Comparison of ENCODE assay signal across 32 cellular contexts in genomic region chr3:28012830-28013229, GRCh38.
A peak's percentile ranks its signal among the peaks of the same experiment; 100 is the strongest.
DNase-seq lines count a peak whose midpoint lies in the region; ATAC-seq, FAIRE-seq and TF ChIP-seq lines count a peak whose summit lies in the region.
"Had no signal": no experiment of that assay in that cellular context is flagged by ENCODE, and none has a peak within 500 bp of the region (broad histone marks: within the 10 kb centered on the region; RNA-seq: fewer than 3 reads in every experiment).

No MANE protein-coding gene starts in this region.

- H3K4me3 ChIP-seq in bronchial epithelial cell (ENCODE audit: low read depth, low read length) (no peak overlapping the region), neural progenitor cell (no peak overlapping the region)
- H3K4me3 ChIP-seq: BLaER1 treated with 17β-estradiol and CSF1 and Interleukin-3, amounts not matched to agents 10 nM and 100 nM; GM23338; SJSA1 had no signal

- no peak overlapping the region for H3K4me2 ChIP-seq in neural progenitor cell
- H3K4me2 ChIP-seq: BLaER1 treated with 17β-estradiol and CSF1 and Interleukin-3, amounts not matched to agents 10 nM and 100 nM; GM23338; KMS-11 had no signal

- H3K4me1 ChIP-seq in neural progenitor cell, result no peaks in the 10 kb centered on the region
- H3K4me1 ChIP-seq: SJSA1 had no signal

- no peak for TF ChIP-seq CTCF in bronchial epithelial cell (IDR thresholded peaks at IDR 0.05; ENCODE audit: insufficient read depth, low read length, severe bottlenecking)
- TF ChIP-seq CTCF in neural progenitor cell (IDR thresholded peaks at IDR 0.05), result no peak

- H2AFZ ChIP-seq in neural progenitor cell (replicated peaks), result no peak overlapping the region
- H2AFZ ChIP-seq: GM23338 had no signal

- no peak overlapping the region for H3K4me3 Mint-ChIP-seq in neural progenitor cell
- H3K4me3 Mint-ChIP-seq: CD4-positive, alpha-beta T cell; GM23338; H9; HFFc6 had no signal

- no peaks in the 10 kb centered on the region for H4K20me1 ChIP-seq in neural progenitor cell (ENCODE audit: low read depth)
- H4K20me1 ChIP-seq: BLaER1 treated with 17β-estradiol and CSF1 and Interleukin-3, amounts not matched to agents 10 nM and 100 nM had no signal

- H3K9ac ChIP-seq in neural progenitor cell, result no peak overlapping the region
- H3K9ac ChIP-seq: BLaER1 treated with 17β-estradiol and CSF1 and Interleukin-3, amounts not matched to agents 10 nM and 100 nM; KMS-11 had no signal

- H3K4me1 Mint-ChIP-seq in neural progenitor cell, result peaks cover 5% of the 10 kb centered on the region
- H3K4me1 Mint-ChIP-seq: GM23338 had no signal

- ATAC-seq in GM21381 (IDR thresholded peaks at IDR 0.05; ENCODE audit: unreplicated experiment), result no peak
- ATAC-seq: GM23338 had no signal

- DNase-seq in AG08395 (ENCODE audit: low spot score), result peak; percentile 8
- DNase-seq in GM19239 (ENCODE audit: insufficient read length, low spot score), result no peak
- peak; percentile 8 for DNase-seq in bronchial epithelial cell (ENCODE audit: low read depth)
- peak; percentile 1 for DNase-seq in fibroblast of peridontal ligament (ENCODE audit: extremely low read depth)
- DNase-seq in DMS 273 (lab: John Stamatoyannopoulos, UW; ENCODE audit: unreplicated experiment), result no peak
- DNase-seq in neural progenitor cell (ENCODE audit: low spot score), result no peak
- no peak for DNase-seq in activated CD8-positive, alpha-beta memory T cell treated with anti-CD3 and anti-CD28 coated beads for 24 hours
- DNase-seq: 8988T; AML-193; CD4-positive, alpha-beta T cell; DMS53; H9; HFFc6; MM.1S; NCI-H1048; NCI-H1417 treated with DMSO at 0.1 percent for 48 hours; NCI-H1694 treated with DMSO at 0.1 percent for 48 hours; NCI-H2081; NCI-H2171; NCI-H226; NCI-H510A; NCI-H69; Right ventricle myocardium superior; RPMI8226 had no signal

- FAIRE-seq in GM19239 (lab: Jason Lieb, UNC) (peak; percentile 4), bronchial epithelial cell (lab: Jason Lieb, UNC) (no peak)
- FAIRE-seq: G401.6, GM12891, HTR-8/SVneo had no signal

- H3K27me3 ChIP-seq in bronchial epithelial cell (ENCODE audit: control insufficient read depth, insufficient read depth, low read length) (no peaks in the 10 kb centered on the region), neural progenitor cell (no peaks in the 10 kb centered on the region)
- H3K27me3 ChIP-seq: BLaER1 treated with 17β-estradiol and CSF1 and Interleukin-3, amounts not matched to agents 10 nM and 100 nM; SJSA1 had no signal

- H3K36me3 ChIP-seq in bronchial epithelial cell (ENCODE audit: control insufficient read depth, insufficient read depth, low read length), result no peaks in the 10 kb centered on the region
- no peaks in the 10 kb centered on the region for H3K36me3 ChIP-seq in neural progenitor cell
- H3K36me3 ChIP-seq: BLaER1 treated with 17β-estradiol and CSF1 and Interleukin-3, amounts not matched to agents 10 nM and 100 nM; SJSA1 had no signal

- no peaks in the 10 kb centered on the region for H3K9me3 ChIP-seq in neural progenitor cell (ENCODE audit: low read depth)
- H3K9me3 ChIP-seq: SJSA1 had no signal

- H3K9me3 Mint-ChIP-seq in neural progenitor cell, result no peaks in the 10 kb centered on the region
- H3K9me3 Mint-ChIP-seq: CD4-positive, alpha-beta T cell; GM23338; H9; HFFc6 had no signal

- no peak overlapping the region for H3K27ac ChIP-seq in neural progenitor cell
- H3K27ac ChIP-seq: BLaER1 treated with 17β-estradiol and CSF1 and Interleukin-3, amounts not matched to agents 10 nM and 100 nM; KMS-11; SJSA1 had no signal

- no peaks in the 10 kb centered on the region for H3K79me2 ChIP-seq in neural progenitor cell (ENCODE audit: low read depth)

- H3K27ac Mint-ChIP-seq in neural progenitor cell, result no peak overlapping the region
- H3K27ac Mint-ChIP-seq: CD4-positive, alpha-beta T cell; GM23338; H9; HFFc6 had no signal

- no peaks in the 10 kb centered on the region for H3K27me3 Mint-ChIP-seq in neural progenitor cell (ENCODE audit: insufficient read depth, low read depth)
- H3K27me3 Mint-ChIP-seq: CD4-positive, alpha-beta T cell had no signal

- H3F3A ChIP-seq in neural progenitor cell (ENCODE audit: low read depth), result no peaks in the 10 kb centered on the region

- no peaks in the 10 kb centered on the region for H3K36me3 Mint-ChIP-seq in neural progenitor cell

Comparison
In these comparisons a context has a peak if more than half of its experiments do, and no peak if none do; other contexts are left out.
1. DNase-seq: peak in AG08395 (single experiment), bronchial epithelial cell (single experiment) and fibroblast of peridontal ligament (single experiment); none in GM19239 (single experiment), DMS 273 (single experiment), neural progenitor cell (single experiment) and activated CD8-positive, alpha-beta memory T cell treated with anti-CD3 and anti-CD28 coated beads for 24 hours (single experiment).